25 cellular contexts compared by ENCODE assay signal in genomic region chr19:42567567-42567966, GRCh38. TPM values are rescaled to one million over a fixed set of nuclear protein-coding genes. Genes with fewer than 3 reads are reported as not detected.
"Had no signal": no experiment of that assay in that cellular context is flagged by ENCODE, and none has a peak within 500 bp of the region (broad histone marks: within the 10 kb centered on the region; RNA-seq: fewer than 3 reads in every experiment).

No MANE protein-coding gene starts in this region.

- DNase-seq: activated CD8-positive, alpha-beta memory T cell treated with anti-CD3 and anti-CD28 coated beads, Interleukin-2, amount 50 U/mL, for 4 hours; activated effector memory CD4-positive, alpha-beta T cell treated with anti-CD3 and anti-CD28 coated beads, Interleukin-2, amount 50 U/mL, for 16 hours; activated naive CD4-positive, alpha-beta T cell treated with anti-CD3 and anti-CD28 coated beads, Interleukin-2, amount 10 ng/mL, durations not matched to agents 7 days and 5 days; activated naive CD8-positive, alpha-beta T cell treated with anti-CD3 and anti-CD28 coated beads, Interleukin-2, amount 10 ng/mL, durations not matched to agents 7 days and 5 days; cortex of kidney; mammary epithelial cell; T-helper 9 cell; uterus had no signal

- H3K4me1 ChIP-seq: uterus had no signal

- H3K36me3 ChIP-seq: ascending aorta, cardiac muscle cell, gastroesophageal sphincter, right atrium auricular region, uterus had no signal

- H3K27me3 ChIP-seq: ascending aorta, cardiac muscle cell, gastroesophageal sphincter, right atrium auricular region, uterus had no signal

- H3K4me3 Mint-ChIP-seq: activated CD4-positive, alpha-beta memory T cell treated with anti-CD3 and anti-CD28 coated beads for 36 hours; activated CD4-positive, alpha-beta T cell treated with anti-CD3 and anti-CD28 coated beads, Interleukin-2, amount 10 ng/mL, durations not matched to agents 24 days and 14 days; activated naive CD4-positive, alpha-beta T cell treated with anti-CD3 and anti-CD28 coated beads, Interleukin-2, amount 10 ng/mL, durations not matched to agents 7 days and 5 days; activated naive CD8-positive, alpha-beta T cell treated with anti-CD3 and anti-CD28 coated beads, Interleukin-2, amount 10 ng/mL, durations not matched to agents 7 days and 5 days; activated T-helper 1 cell treated with anti-CD3 and anti-CD28 coated beads, Interleukin-12 subunit alpha, Interleukin-12 subunit beta, Interleukin-2, Interleukin-4 antibody, amounts not matched to agents 30 ng/mL and 10 ng/mL and 1 ng/mL, durations not matched to agents 14 hours and 24 hours and 36 hours; brain; mesothelial cell of epicardium; naive thymus-derived CD4-positive, alpha-beta T cell; type B pancreatic cell had no signal

- H3K9me3 Mint-ChIP-seq: activated CD4-positive, alpha-beta memory T cell treated with anti-CD3 and anti-CD28 coated beads for 36 hours; activated CD4-positive, alpha-beta T cell treated with anti-CD3 and anti-CD28 coated beads, Interleukin-2, amount 10 ng/mL, durations not matched to agents 24 days and 14 days; activated naive CD4-positive, alpha-beta T cell treated with anti-CD3 and anti-CD28 coated beads, Interleukin-2, amount 10 ng/mL, durations not matched to agents 7 days and 5 days; activated naive CD8-positive, alpha-beta T cell treated with anti-CD3 and anti-CD28 coated beads, Interleukin-2, amount 10 ng/mL, durations not matched to agents 7 days and 5 days; activated T-helper 1 cell treated with anti-CD3 and anti-CD28 coated beads, Interleukin-12 subunit alpha, Interleukin-12 subunit beta, Interleukin-2, Interleukin-4 antibody, amounts not matched to agents 30 ng/mL and 10 ng/mL and 1 ng/mL, durations not matched to agents 14 hours and 24 hours and 36 hours; brain; mesothelial cell of epicardium; naive thymus-derived CD4-positive, alpha-beta T cell; type B pancreatic cell had no signal

- ATAC-seq: gastroesophageal sphincter had no signal

- H3K9me3 ChIP-seq: ascending aorta, gastroesophageal sphincter, right atrium auricular region, uterus had no signal

- H3K36me3 Mint-ChIP-seq: activated CD4-positive, alpha-beta memory T cell treated with anti-CD3 and anti-CD28 coated beads for 36 hours; activated naive CD4-positive, alpha-beta T cell treated with anti-CD3 and anti-CD28 coated beads, Interleukin-2, amount 10 ng/mL, durations not matched to agents 7 days and 5 days; activated naive CD8-positive, alpha-beta T cell treated with anti-CD3 and anti-CD28 coated beads, Interleukin-2, amount 10 ng/mL, durations not matched to agents 7 days and 5 days; brain; mesothelial cell of epicardium; naive thymus-derived CD4-positive, alpha-beta T cell; type B pancreatic cell had no signal

- H3K27ac ChIP-seq: cardiac muscle cell, gastroesophageal sphincter, right atrium auricular region, uterus, VCaP had no signal

- H3K27ac Mint-ChIP-seq: activated CD4-positive, alpha-beta memory T cell treated with anti-CD3 and anti-CD28 coated beads for 36 hours; activated CD4-positive, alpha-beta T cell treated with anti-CD3 and anti-CD28 coated beads, Interleukin-2, amount 10 ng/mL, durations not matched to agents 24 days and 14 days; activated naive CD4-positive, alpha-beta T cell treated with anti-CD3 and anti-CD28 coated beads, Interleukin-2, amount 10 ng/mL, durations not matched to agents 7 days and 5 days; activated naive CD8-positive, alpha-beta T cell treated with anti-CD3 and anti-CD28 coated beads, Interleukin-2, amount 10 ng/mL, durations not matched to agents 7 days and 5 days; activated T-helper 1 cell treated with anti-CD3 and anti-CD28 coated beads, Interleukin-12 subunit alpha, Interleukin-12 subunit beta, Interleukin-2, Interleukin-4 antibody, amounts not matched to agents 30 ng/mL and 10 ng/mL and 1 ng/mL, durations not matched to agents 14 hours and 24 hours and 36 hours; brain; mesothelial cell of epicardium; type B pancreatic cell had no signal

- H3K4me1 Mint-ChIP-seq: activated naive CD4-positive, alpha-beta T cell treated with anti-CD3 and anti-CD28 coated beads, Interleukin-2, amount 10 ng/mL, durations not matched to agents 7 days and 5 days; mesothelial cell of epicardium had no signal

- H3K4me3 ChIP-seq: ascending aorta, cardiac muscle cell, gastroesophageal sphincter, right atrium auricular region, uterus had no signal

RNA-seq across cellular contexts. Expression of gene CEACAM8, which starts 27.2 kb away (rescaled TPM):
- polyA plus RNA-seq: endothelial cell of umbilical vein; esophagus; fibroblast of lung; keratinocyte; mammary epithelial cell; naive thymus-derived CD4-positive, alpha-beta T cell; neural cell had no signal

RNA-seq across cellular contexts. Expression of gene CEACAM1, which starts 39.3 kb away (rescaled TPM):
- polyA plus RNA-seq: cardiac muscle cell had no signal
